1 cellular context compared by ENCODE assay signal in genomic region chr14:44897041-44897843, GRCh38.
TF ChIP-seq lines count a peak whose summit lies in the region.

No MANE protein-coding gene starts in this region.

TF ChIP-seq in HCT116, 20 proteins besides CTCF, POLR2A, EP300 and RAD21 (continued from another document):
- no peak for TF ChIP-seq REST (IDR thresholded peaks at IDR 0.05; ENCODE audit: low read depth)
- TF ChIP-seq TCF7L2 (IDR thresholded peaks at IDR 0.05; ENCODE audit: borderline replicate concordance, extremely low read depth, insufficient read depth, insufficient read length): peak; percentile 17
- no peak for TF ChIP-seq ATF3 (IDR thresholded peaks at IDR 0.05)
- no peak for TF ChIP-seq YY1 (IDR thresholded peaks at IDR 0.05; ENCODE audit: extremely low read depth, insufficient replicate concordance, low read depth, low read length)
